Comparison of ENCODE assay signal across 26 cellular contexts in genomic region chr17:15977894-15978293, GRCh38. TPM values are rescaled to one million over a fixed set of nuclear protein-coding genes. Genes with fewer than 3 reads are reported as not detected.
"Had no signal": no experiment of that assay in that cellular context is flagged by ENCODE, and none has a peak within 500 bp of the region (broad histone marks: within the 10 kb centered on the region; RNA-seq: fewer than 3 reads in every experiment).

No MANE protein-coding gene starts in this region.

- H3K36me3 ChIP-seq: breast epithelium had no signal

- H3K4me3 Mint-ChIP-seq: activated B cell treated with CpG ODN at 0.5 μM for 24 hours; activated CD4-positive, alpha-beta memory T cell treated with anti-CD3 and anti-CD28 coated beads for 36 hours; activated naive CD4-positive, alpha-beta T cell treated with anti-CD3 and anti-CD28 coated beads for 36 hours; activated T-cell treated with anti-CD3 and anti-CD28 coated beads, Interleukin-2, amount 50 U/mL, for 4 hours; activated T-helper 1 cell treated with anti-CD3 and anti-CD28 coated beads, Interleukin-12 subunit alpha, Interleukin-12 subunit beta, Interleukin-2, Interleukin-4 antibody, amounts not matched to agents 30 ng/mL and 10 ng/mL and 1 ng/mL, durations not matched to agents 14 hours and 24 hours and 36 hours; T-helper 1 cell treated with Interleukin-12 subunit alpha and Interleukin-12 subunit beta and Interleukin-4 antibody, amounts not matched to agents 30 μg/mL and 1 μg/mL, for 36 hours; T-helper 2 cell treated with Interferon-gamma antibody and Interleukin-4, amounts not matched to agents 5 μg/mL and 100 μg/mL, for 36 hours had no signal

- H3K27ac ChIP-seq: adrenal gland, body of pancreas, breast epithelium had no signal

- H3K9me3 ChIP-seq: adrenal gland, body of pancreas, breast epithelium had no signal

- H3K4me3 ChIP-seq: adrenal gland, body of pancreas, breast epithelium had no signal

- H3K4me1 ChIP-seq: adrenal gland, body of pancreas, breast epithelium had no signal

- DNase-seq: activated B cell treated with CpG ODN at 0.5 μM for 24 hours; activated CD4-positive, alpha-beta memory T cell treated with anti-CD3 and anti-CD28 coated beads for 36 hours; activated CD4-positive, alpha-beta T cell treated with anti-CD3 and anti-CD28 coated beads for 4 hours; activated CD4-positive, alpha-beta T cell treated with anti-CD3 and anti-CD28 coated beads, Interleukin-2, amount 50 U/mL, for 1 hour; activated CD4-positive, CD25-positive, alpha-beta regulatory T cell treated with anti-CD3 and anti-CD28 coated beads, Interleukin-2, amount 50 U/mL, for 72 hours; activated CD8-positive, alpha-beta memory T cell treated with anti-CD3 and anti-CD28 coated beads, Interleukin-2, amount 50 U/mL, for 4 hours; activated gamma-delta T cell treated with Interleukin-2 at 50 U/mL for 16 hours; activated naive CD4-positive, alpha-beta T cell treated with anti-CD3 and anti-CD28 coated beads for 36 hours; activated T-cell treated with anti-CD3 and anti-CD28 coated beads for 4 hours; activated T-cell treated with anti-CD3 and anti-CD28 coated beads, Interleukin-2, amount 50 U/mL, for 4 hours; adrenal gland; body of pancreas; NCI-H1092 treated with DMSO at 0.1 percent for 48 hours; NCI-H1417; NCI-H146; NCI-H187 treated with DMSO at 0.1 percent for 48 hours; NCI-H2081; NCI-H226; NCI-H446 treated with DMSO at 0.1 percent for 48 hours; NK-92 treated with Interleukin-12 subunit alpha and Interleukin-12 subunit beta, amount 100 ng/mL, for 24 hours; Right ventricle myocardium superior had no signal

- H3K27me3 ChIP-seq: adrenal gland, body of pancreas, breast epithelium had no signal

- H3K27ac Mint-ChIP-seq: activated B cell treated with CpG ODN at 0.5 μM for 24 hours; activated CD4-positive, alpha-beta memory T cell treated with anti-CD3 and anti-CD28 coated beads for 36 hours; activated naive CD4-positive, alpha-beta T cell treated with anti-CD3 and anti-CD28 coated beads for 36 hours; activated T-helper 1 cell treated with anti-CD3 and anti-CD28 coated beads, Interleukin-12 subunit alpha, Interleukin-12 subunit beta, Interleukin-2, Interleukin-4 antibody, amounts not matched to agents 30 ng/mL and 10 ng/mL and 1 ng/mL, durations not matched to agents 14 hours and 24 hours and 36 hours; T-helper 1 cell treated with Interleukin-12 subunit alpha and Interleukin-12 subunit beta and Interleukin-4 antibody, amounts not matched to agents 30 μg/mL and 1 μg/mL, for 36 hours; T-helper 2 cell treated with Interferon-gamma antibody and Interleukin-4, amounts not matched to agents 5 μg/mL and 100 μg/mL, for 36 hours had no signal

- H3K9me3 Mint-ChIP-seq: activated B cell treated with CpG ODN at 0.5 μM for 24 hours; activated CD4-positive, alpha-beta memory T cell treated with anti-CD3 and anti-CD28 coated beads for 36 hours; activated naive CD4-positive, alpha-beta T cell treated with anti-CD3 and anti-CD28 coated beads for 36 hours; activated naive CD4-positive, alpha-beta T cell treated with anti-CD3 and anti-CD28 coated beads, Interleukin-2, amount 50 U/mL, for 72 hours; activated T-cell treated with anti-CD3 and anti-CD28 coated beads, Interleukin-2, amount 50 U/mL, for 4 hours; activated T-helper 1 cell treated with anti-CD3 and anti-CD28 coated beads, Interleukin-12 subunit alpha, Interleukin-12 subunit beta, Interleukin-2, Interleukin-4 antibody, amounts not matched to agents 30 ng/mL and 10 ng/mL and 1 ng/mL, durations not matched to agents 14 hours and 24 hours and 36 hours; T-helper 1 cell treated with Interleukin-12 subunit alpha and Interleukin-12 subunit beta and Interleukin-4 antibody, amounts not matched to agents 30 μg/mL and 1 μg/mL, for 36 hours; T-helper 2 cell treated with Interferon-gamma antibody and Interleukin-4, amounts not matched to agents 5 μg/mL and 100 μg/mL, for 36 hours had no signal

- H3K27me3 Mint-ChIP-seq: activated B cell treated with CpG ODN at 0.5 μM for 24 hours; activated CD4-positive, alpha-beta memory T cell treated with anti-CD3 and anti-CD28 coated beads for 36 hours had no signal

- ATAC-seq: activated naive CD4-positive, alpha-beta T cell treated with anti-CD3 and anti-CD28 coated beads, Interleukin-2, amount 50 U/mL, for 72 hours; activated T-cell treated with anti-CD3 and anti-CD28 coated beads, Interleukin-2, amount 50 U/mL, for 4 hours; body of pancreas had no signal

RNA-seq across cellular contexts. Expression of gene ADORA2B, which starts 33.0 kb away (rescaled TPM):
- total RNA-seq: activated B cell treated with CpG ODN at 0.5 μM for 24 hours had no signal
